Comparison of ENCODE assay signal across 16 cellular contexts in genomic region chr12:112836736-112837628, GRCh38. TPM values are rescaled to one million over a fixed set of nuclear protein-coding genes. Genes with fewer than 3 reads are reported as not detected.
A peak's percentile ranks its signal among the peaks of the same experiment; 100 is the strongest.
DNase-seq lines count a peak whose midpoint lies in the region; ATAC-seq, FAIRE-seq and TF ChIP-seq lines count a peak whose summit lies in the region.
"Had no signal": no experiment of that assay in that cellular context is flagged by ENCODE, and none has a peak within 500 bp of the region (broad histone marks: within the 10 kb centered on the region; RNA-seq: fewer than 3 reads in every experiment).

No MANE protein-coding gene starts in this region.

- no peak overlapping the region for H3K4me3 ChIP-seq in PC-3 (ENCODE audit: low read length)
- no peak overlapping the region for H3K4me3 ChIP-seq in K562
- H3K4me3 ChIP-seq in fibroblast of the aortic adventitia (ENCODE audit: low read depth, low read length), result no peak overlapping the region
- H3K4me3 ChIP-seq in osteoblast (ENCODE audit: insufficient read depth, low read length), result no peak overlapping the region
- no peak overlapping the region for H3K4me3 ChIP-seq in heart right ventricle
- H3K4me3 ChIP-seq: BLaER1 treated with 17β-estradiol and CSF1 and Interleukin-3, amounts not matched to agents 10 nM and 100 nM; GM23248 had no signal

- H3K27me3 ChIP-seq in PC-3 (ENCODE audit: low read length) (no peaks in the 10 kb centered on the region), K562 (ENCODE audit: control insufficient read depth in 2 of 2, insufficient read depth in 2 of 2, low read length in 2 of 2) (peaks cover 0 to 3% of the 10 kb centered on the region in 2 experiments; a peak in 2 of 5 replicates), osteoblast (ENCODE audit: insufficient read depth, low read length) (no peaks in the 10 kb centered on the region), heart right ventricle (peaks cover 0 to 75% (median 40%) of the 10 kb centered on the region in 7 donors)
- H3K27me3 ChIP-seq: BLaER1 treated with 17β-estradiol and CSF1 and Interleukin-3, amounts not matched to agents 10 nM and 100 nM had no signal

- no peak for TF ChIP-seq EP300 in K562 (IDR thresholded peaks at IDR 0.05; ENCODE audit: low read length)

- no peaks in the 10 kb centered on the region for H3K9me2 ChIP-seq in PC-3 (replicated peaks; ENCODE audit: low read length)

- no peaks in the 10 kb centered on the region for H3K9me3 ChIP-seq in PC-3 (ENCODE audit: low read length)
- H3K9me3 ChIP-seq in K562 (replicated peaks; ENCODE audit: control insufficient read depth, insufficient read depth, low read depth, low read length), result no peaks in the 10 kb centered on the region
- H3K9me3 ChIP-seq in osteoblast (ENCODE audit: low read depth, low read length), result no peaks in the 10 kb centered on the region
- peaks cover 0 to 7% (median 0%) of the 10 kb centered on the region in 11 donors for H3K9me3 ChIP-seq in heart right ventricle

- POLR2A ChIA-PET in PC-3 (lab: Charles Lee; ENCODE audit: unreplicated experiment) (no interaction called here), K562 (lab: Yijun Ruan, JAX) (no interaction called here)

- in situ Hi-C loops in K562 (cut with MboI), result no loop called here

- H3K27ac ChIP-seq in PC-3 (ENCODE audit: low read length) (peak overlapping the region; percentile 97), K562 (ENCODE audit: extremely low read depth, low read depth, low read length) (no peak overlapping the region), osteoblast (ENCODE audit: low read depth, low read length) (peak overlapping the region; percentile 49), heart right ventricle (no peak overlapping the region)
- H3K27ac ChIP-seq: BLaER1 treated with 17β-estradiol and CSF1 and Interleukin-3, amounts not matched to agents 10 nM and 100 nM; GM23248; KMS-11 had no signal

- no peaks in the 10 kb centered on the region for H3K79me2 ChIP-seq in PC-3 (ENCODE audit: low read length)
- H3K79me2 ChIP-seq in K562 (ENCODE audit: control insufficient read depth, insufficient read depth, low read length), result no peaks in the 10 kb centered on the region
- no peaks in the 10 kb centered on the region for H3K79me2 ChIP-seq in osteoblast (ENCODE audit: insufficient read depth, low read length)

- BruUV-seq in PC-3 (replicated peaks; lab: Mats Ljungman, UMichigan), result no TSS peak
- BruUV-seq in K562 (replicated peaks; lab: Mats Ljungman, UMichigan), result no TSS peak

- TF ChIP-seq POLR2A in K562 (conservative IDR thresholded peaks at IDR 0.05), result no peak

- TF ChIP-seq RAD21 in K562 (CRISPR knock-in tag; conservative IDR thresholded peaks at IDR 0.05 in 1 of 2, IDR thresholded peaks at IDR 0.05 in 1 of 2), result no peak

- no peaks in the 10 kb centered on the region for H4K20me1 ChIP-seq in PC-3 (ENCODE audit: low read length)
- H4K20me1 ChIP-seq in K562 (replicated peaks; ENCODE audit: control insufficient read depth, insufficient read depth, low read length), result no peaks in the 10 kb centered on the region
- no peaks in the 10 kb centered on the region for H4K20me1 ChIP-seq in osteoblast (ENCODE audit: insufficient read depth, low read length)
- H4K20me1 ChIP-seq: BLaER1 treated with 17β-estradiol and CSF1 and Interleukin-3, amounts not matched to agents 10 nM and 100 nM had no signal

- H3K4me1 ChIP-seq in PC-3 (ENCODE audit: insufficient read depth, low read length), result peaks cover 47% of the 10 kb centered on the region
- peaks cover 0 to 9% of the 10 kb centered on the region in 2 experiments; a peak in 2 of 5 replicates for H3K4me1 ChIP-seq in K562 (replicated peaks in 1 of 2; ENCODE audit: control insufficient read depth in 2 of 2, insufficient read depth in 2 of 2, low read length in 2 of 2)
- H3K4me1 ChIP-seq in osteoblast (ENCODE audit: insufficient read depth, low read length), result peaks cover 33% of the 10 kb centered on the region
- H3K4me1 ChIP-seq in heart right ventricle, result no peaks in the 10 kb centered on the region

- H3K27ac Mint-ChIP-seq in T-helper 2 cell treated with Interferon-gamma antibody and Interleukin-4, amounts not matched to agents 5 μg/mL and 100 μg/mL, for 36 hours, result no peak overlapping the region
- no peak overlapping the region for H3K27ac Mint-ChIP-seq in stimulated activated memory B cell treated with anti-CD40 and anti-IgM and Interleukin-4, amounts not matched to agents 10 μg/mL and 1 μg/mL and 100 μg/mL, for 72 hours
- H3K27ac Mint-ChIP-seq: HFFc6 had no signal

- peak overlapping the region; percentile 38 for H3K4me2 ChIP-seq in PC-3 (ENCODE audit: low read length)
- no peak overlapping the region; the same call in 1 of the 2 replicates for H3K4me2 ChIP-seq in K562 (ENCODE audit: insufficient read depth, low read length)
- peak overlapping the region; percentile 17 for H3K4me2 ChIP-seq in osteoblast (ENCODE audit: insufficient read depth, low read length)
- H3K4me2 ChIP-seq: KMS-11 had no signal

- H3K36me3 ChIP-seq in PC-3 (ENCODE audit: low read depth, low read length) (no peaks in the 10 kb centered on the region), K562 (ENCODE audit: control insufficient read depth, insufficient read depth, low read length) (no peaks in the 10 kb centered on the region), osteoblast (ENCODE audit: insufficient read depth, low read length) (no peaks in the 10 kb centered on the region), heart right ventricle (no peaks in the 10 kb centered on the region)
- H3K36me3 ChIP-seq: BLaER1 treated with 17β-estradiol and CSF1 and Interleukin-3, amounts not matched to agents 10 nM and 100 nM had no signal

- no peaks in the 10 kb centered on the region for H3K4me1 Mint-ChIP-seq in T-helper 2 cell treated with Interferon-gamma antibody and Interleukin-4, amounts not matched to agents 5 μg/mL and 100 μg/mL, for 36 hours (ENCODE audit: low read depth)
- H3K4me1 Mint-ChIP-seq in stimulated activated memory B cell treated with anti-CD40 and anti-IgM and Interleukin-4, amounts not matched to agents 10 μg/mL and 1 μg/mL and 100 μg/mL, for 72 hours, result no peaks in the 10 kb centered on the region

- ATAC-seq in PC-3 (no peak), K562 (no peak), heart right ventricle (no peak)
- ATAC-seq in stimulated activated memory B cell treated with anti-CD40 and anti-IgM and Interleukin-4, amounts not matched to agents 10 μg/mL and 1 μg/mL and 100 μg/mL, for 72 hours, result no peak
- ATAC-seq: Right ventricle myocardium inferior had no signal

- TF ChIP-seq CTCF in PC-3 (conservative IDR thresholded peaks at IDR 0.05; ENCODE audit: low read depth, low read length) (no peak), K562 (IDR thresholded peaks at IDR 0.05 in 2 of 3, conservative IDR thresholded peaks at IDR 0.05 in 1 of 3; ENCODE audit: insufficient read depth in 2 of 3, low read depth in 1 of 3, low read length in 3 of 3) (no peak), fibroblast of the aortic adventitia (IDR thresholded peaks at IDR 0.05; ENCODE audit: insufficient read depth, low read length) (no peak), osteoblast (IDR thresholded peaks at IDR 0.05; ENCODE audit: extremely low read depth, low read depth, low read length) (no peak), heart right ventricle (IDR thresholded peaks at IDR 0.05) (no peak)

- 0% methylated on average over 7 of the region's 7 CpGs for WGBS in K562 (ENCODE audit: insufficient coverage, low coverage, missing lambda C conversion rate)
- 56 to 57% methylated on average over 7 of the region's 7 CpGs for WGBS in heart right ventricle, 2 donors

- H3F3A ChIP-seq in PC-3 (ENCODE audit: low read length, unreplicated experiment), result peaks cover 16% of the 10 kb centered on the region

- peaks cover 14% of the 10 kb centered on the region for H3K27me3 Mint-ChIP-seq in T-helper 2 cell treated with Interferon-gamma antibody and Interleukin-4, amounts not matched to agents 5 μg/mL and 100 μg/mL, for 36 hours (ENCODE audit: low read depth)
- peaks cover 36% of the 10 kb centered on the region for H3K27me3 Mint-ChIP-seq in stimulated activated memory B cell treated with anti-CD40 and anti-IgM and Interleukin-4, amounts not matched to agents 10 μg/mL and 1 μg/mL and 100 μg/mL, for 72 hours

- H3K4me3 Mint-ChIP-seq in T-helper 2 cell treated with Interferon-gamma antibody and Interleukin-4, amounts not matched to agents 5 μg/mL and 100 μg/mL, for 36 hours, result no peak overlapping the region
- no peak overlapping the region for H3K4me3 Mint-ChIP-seq in stimulated activated memory B cell treated with anti-CD40 and anti-IgM and Interleukin-4, amounts not matched to agents 10 μg/mL and 1 μg/mL and 100 μg/mL, for 72 hours
- H3K4me3 Mint-ChIP-seq: HFFc6 had no signal

- H2AFZ ChIP-seq in PC-3 (ENCODE audit: low read length), result no peak overlapping the region
- H2AFZ ChIP-seq in K562 (ENCODE audit: low read depth, low read length), result 0 out of 2 replicates have a peak overlapping the region, but pooled peaks have one; percentile 9
- no peak overlapping the region for H2AFZ ChIP-seq in osteoblast (ENCODE audit: low read length)
- H2AFZ ChIP-seq: GM23248 had no signal

- H3K9ac ChIP-seq in PC-3 (ENCODE audit: low read length) (peak overlapping the region; percentile 47), K562 (ENCODE audit: insufficient read depth in 1 of 2, low read depth in 2 of 2, low read length in 2 of 2) (no peak overlapping the region)
- H3K9ac ChIP-seq: BLaER1 treated with 17β-estradiol and CSF1 and Interleukin-3, amounts not matched to agents 10 nM and 100 nM; GM23248; KMS-11 had no signal

- intact Hi-C loops in PC-3 (cut with micrococcal nuclease), result loop anchor here (10.0 kb wide), 1 partner anchor 1828 kb away; no protein-coding TSS in a partner anchor
- intact Hi-C loops in K562 (cut with micrococcal nuclease), result no loop called here
- intact Hi-C loops in heart right ventricle (cut with DNase I), result no loop called here

- H3K9me1 ChIP-seq in K562 (ENCODE audit: control insufficient read depth, insufficient read depth, low read length), result no peaks in the 10 kb centered on the region

- no peaks in the 10 kb centered on the region for H3K9me3 Mint-ChIP-seq in T-helper 2 cell treated with Interferon-gamma antibody and Interleukin-4, amounts not matched to agents 5 μg/mL and 100 μg/mL, for 36 hours
- H3K9me3 Mint-ChIP-seq in stimulated activated memory B cell treated with anti-CD40 and anti-IgM and Interleukin-4, amounts not matched to agents 10 μg/mL and 1 μg/mL and 100 μg/mL, for 72 hours, result no peaks in the 10 kb centered on the region

- FAIRE-seq in K562 (lab: Jason Lieb, UNC), result no peak
- FAIRE-seq: GM18507 had no signal

- CTCF ChIA-PET in PC-3 (lab: Charles Lee) (interaction anchor here (0.6 kb wide), 1 partner anchor 11 kb away, joined by 3 read pairs; no protein-coding TSS in a partner anchor), K562 (lab: Yijun Ruan, JAX; ENCODE audit: low intra/inter-chr PET ratio) (no interaction called here)

- DNase-seq in PC-3 (peak; percentile 17), K562 (ENCODE audit: extremely low read depth in 1 of 4, low spot score in 3 of 4) (no peak), fibroblast of the aortic adventitia (ENCODE audit: low read depth) (peak; percentile 31), osteoblast (ENCODE audit: insufficient read length, low spot score, missing footprints) (no peak), heart right ventricle (no peak), DMS153 (lab: John Stamatoyannopoulos, UW) (no peak)
- no peak for DNase-seq in T-helper 2 cell treated with Interferon-gamma antibody and Interleukin-4, amounts not matched to agents 5 μg/mL and 100 μg/mL, for 36 hours (ENCODE audit: low spot score)
- DNase-seq: HFFc6, NCI-H1092 had no signal

- no peaks in the 10 kb centered on the region for H3K36me3 Mint-ChIP-seq in T-helper 2 cell treated with Interferon-gamma antibody and Interleukin-4, amounts not matched to agents 5 μg/mL and 100 μg/mL, for 36 hours (ENCODE audit: low read depth)
- no peaks in the 10 kb centered on the region for H3K36me3 Mint-ChIP-seq in stimulated activated memory B cell treated with anti-CD40 and anti-IgM and Interleukin-4, amounts not matched to agents 10 μg/mL and 1 μg/mL and 100 μg/mL, for 72 hours

RNA-seq across cellular contexts. Expression of gene RPH3A, which starts 45.4 kb away (rescaled TPM):
- not detected in 2 replicates for total RNA-seq in PC-3 (2014; rRNA removed)
- not detected in 2 replicates for total RNA-seq in K562 (2011; cell fraction: chromatin; rRNA removed; ENCODE audit: low replicate concordance)
- not detected in 2 replicates for total RNA-seq in K562 (2011; cell fraction: nucleolus; rRNA removed)
- not detected in 2 replicates for total RNA-seq in K562 (2011; cell fraction: nucleoplasm; rRNA removed)
- not detected in 2 replicates for total RNA-seq in K562 (2014; rRNA removed)
- not detected in 2 replicates for total RNA-seq in K562 (2014; rRNA removed; fragmentation: Illumina TruSeq; extraction: Trizol)
- total RNA-seq in K562 (2015; rRNA removed; fragmentation: Illumina TruSeq; extraction: Trizol), result not detected in 2 replicates
- total RNA-seq in K562 (2021), result not detected in 2 replicates
- not detected in 2 replicates for polyA plus RNA-seq in K562 (2011; rRNA removed)
- not detected in 2 replicates for polyA plus RNA-seq in K562 (2011; cell fraction: cytosol; rRNA removed)
- not detected in 2 replicates for polyA plus RNA-seq in K562 (2011; cell fraction: nucleus; rRNA removed)
- polyA plus RNA-seq in K562 (2012), result 0.18 TPM in 1 of 2 replicates, not detected in the other
- polyA plus RNA-seq in K562 (2014; fragmentation: Illumina TruSeq; extraction: Trizol), result 0.04 TPM in 1 of 2 replicates, not detected in the other
- under 1 TPM in 1 of 2 experiments, not detected in 1; 0.07 TPM for polyA plus RNA-seq in K562 (2014; fragmentation: Nextera tagmentation; extraction: Ambion mirVana)
- not detected in 2 replicates for polyA plus RNA-seq in K562 (2014; rRNA removed)
- polyA minus RNA-seq in K562 (2011; rRNA and poly(A)+ RNA removed), result not detected in 2 replicates
- polyA minus RNA-seq in K562 (2011; cell fraction: cytosol; rRNA and poly(A)+ RNA removed), result not detected in 2 replicates
- polyA minus RNA-seq in K562 (2011; cell fraction: nucleus; rRNA and poly(A)+ RNA removed), result not detected in 2 replicates
- total RNA-seq in fibroblast of the aortic adventitia (ENCODE audit: low replicate concordance), result not detected in 2 replicates
- not detected in 2 replicates for total RNA-seq in osteoblast
- under 1 TPM in 2 of 10 donors, not detected in 8; 0.34 to 0.61 TPM for total RNA-seq in heart right ventricle
- under 1 TPM in 1 of 2 donors, not detected in 1; under 0.01 TPM for polyA plus RNA-seq in heart right ventricle
- total RNA-seq: GM23248, HFFc6, MCF 10A had no signal
- polyA plus RNA-seq: GM23248 had no signal

Comparison
In these comparisons a context has a peak if more than half of its experiments do, and no peak if none do; other contexts are left out.
1. DNase-seq: peak in PC-3 (single experiment) and fibroblast of the aortic adventitia (single experiment); none in K562 (0 of 4), osteoblast (single experiment), T-helper 2 cell treated with Interferon-gamma antibody and Interleukin-4, amounts not matched to agents 5 μg/mL and 100 μg/mL, for 36 hours (single experiment), heart right ventricle (0 of 2) and DMS153 (single experiment).
2. H3K27ac ChIP-seq: peak in PC-3 (single experiment) and osteoblast (single experiment); none in K562 (single experiment) and heart right ventricle (0 of 10).